Comparison of ENCODE assay signal across 29 cellular contexts in the genomic region with DNA sequence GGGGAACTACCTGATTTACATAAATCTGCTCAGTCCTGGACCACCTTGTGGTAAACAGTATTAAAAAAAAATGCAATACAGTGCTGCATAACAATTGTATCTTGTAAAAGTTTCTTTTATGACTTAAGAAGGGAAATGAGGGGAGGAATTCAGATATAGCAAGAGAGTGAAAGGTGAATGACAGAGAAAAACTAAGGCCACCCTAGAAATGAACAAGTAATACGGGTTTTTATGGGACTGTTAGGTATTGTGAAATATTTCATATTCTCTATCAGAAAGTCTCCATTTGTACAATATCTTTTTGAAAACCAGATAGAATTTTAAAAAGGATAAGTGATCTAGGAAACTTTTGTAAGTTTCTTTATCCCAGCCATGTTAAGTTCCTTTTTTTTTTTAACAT.
"Had no signal": no experiment of that assay in that cellular context is flagged by ENCODE, and none has a peak within 500 bp of the region (broad histone marks: within the 10 kb centered on the region; RNA-seq: fewer than 3 reads in every experiment).

No MANE protein-coding gene starts in this region.

- H3K4me2 ChIP-seq: neural progenitor cell had no signal

- H3K4me3 Mint-ChIP-seq: naive thymus-derived CD4-positive, alpha-beta T cell; natural killer cell; nephron; neural progenitor cell; stimulated activated effector memory CD8-positive, alpha-beta T cell treated with anti-CD3 and anti-CD28 coated beads, Interleukin-12 subunit alpha, Interleukin-12 subunit beta, amount 100 ng/mL, for 72 hours; stimulated activated naive CD8-positive, alpha-beta T cell treated with anti-CD3 and anti-CD28 coated beads, Interleukin-15, amount 100 ng/mL, for 72 hours had no signal

- H3K4me1 Mint-ChIP-seq: naive thymus-derived CD4-positive, alpha-beta T cell; nephron; neural progenitor cell; stimulated activated effector memory CD8-positive, alpha-beta T cell treated with anti-CD3 and anti-CD28 coated beads, Interleukin-12 subunit alpha, Interleukin-12 subunit beta, amount 100 ng/mL, for 72 hours; stimulated activated naive CD8-positive, alpha-beta T cell treated with anti-CD3 and anti-CD28 coated beads, Interleukin-15, amount 100 ng/mL, for 72 hours had no signal

- H3K27ac Mint-ChIP-seq: naive thymus-derived CD4-positive, alpha-beta T cell; natural killer cell; nephron; neural progenitor cell; progenitor cell of endocrine pancreas; stimulated activated effector memory CD8-positive, alpha-beta T cell treated with anti-CD3 and anti-CD28 coated beads, Interleukin-12 subunit alpha, Interleukin-12 subunit beta, amount 100 ng/mL, for 72 hours; stimulated activated naive CD8-positive, alpha-beta T cell treated with anti-CD3 and anti-CD28 coated beads, Interleukin-15, amount 100 ng/mL, for 72 hours had no signal

- H2AFZ ChIP-seq: neural progenitor cell, parathyroid adenoma had no signal

- H3K27me3 Mint-ChIP-seq: progenitor cell of endocrine pancreas; stimulated activated naive CD8-positive, alpha-beta T cell treated with anti-CD3 and anti-CD28 coated beads, Interleukin-15, amount 100 ng/mL, for 72 hours had no signal

- H3K9ac ChIP-seq: neural progenitor cell, parathyroid adenoma had no signal

- H3K4me3 ChIP-seq: neural progenitor cell, ovary, psoas muscle, right lobe of liver, sigmoid colon, suprapubic skin, testis, tibial artery, transverse colon, upper lobe of left lung, vagina had no signal

- H3K79me2 ChIP-seq: parathyroid adenoma had no signal

- FAIRE-seq: urothelium cell line had no signal

- H3K36me3 Mint-ChIP-seq: naive thymus-derived CD4-positive, alpha-beta T cell; natural killer cell; neural progenitor cell; stimulated activated effector memory CD8-positive, alpha-beta T cell treated with anti-CD3 and anti-CD28 coated beads, Interleukin-12 subunit alpha, Interleukin-12 subunit beta, amount 100 ng/mL, for 72 hours had no signal

- H3K4me1 ChIP-seq: neural progenitor cell, parathyroid adenoma, psoas muscle, right lobe of liver, sigmoid colon, testis, tibial artery, transverse colon, upper lobe of left lung, vagina had no signal

- ATAC-seq: naive thymus-derived CD4-positive, alpha-beta T cell; natural killer cell; psoas muscle; right cardiac atrium; stimulated activated effector memory CD8-positive, alpha-beta T cell treated with anti-CD3 and anti-CD28 coated beads, Interleukin-12 subunit alpha, Interleukin-12 subunit beta, amount 100 ng/mL, for 72 hours; stimulated activated naive CD8-positive, alpha-beta T cell treated with anti-CD3 and anti-CD28 coated beads, Interleukin-15, amount 100 ng/mL, for 72 hours; stimulated activated naive CD8-positive, alpha-beta T cell treated with anti-CD3 and anti-CD28 coated beads, Interleukin-15, Interleukin-2, amounts not matched to agents 100 U/mL and 50 U/mL, for 24 hours had no signal

- H3K36me3 ChIP-seq: neural progenitor cell, ovary, right lobe of liver, sigmoid colon, suprapubic skin, tibial artery, transverse colon, upper lobe of left lung, vagina had no signal

- H3K27me3 ChIP-seq: neural progenitor cell, ovary, right lobe of liver, sigmoid colon, suprapubic skin, testis, tibial artery, transverse colon, upper lobe of left lung, vagina had no signal

- H3K9me3 Mint-ChIP-seq: naive thymus-derived CD4-positive, alpha-beta T cell; natural killer cell; neural progenitor cell; stimulated activated effector memory CD8-positive, alpha-beta T cell treated with anti-CD3 and anti-CD28 coated beads, Interleukin-12 subunit alpha, Interleukin-12 subunit beta, amount 100 ng/mL, for 72 hours; stimulated activated naive CD8-positive, alpha-beta T cell treated with anti-CD3 and anti-CD28 coated beads, Interleukin-15, amount 100 ng/mL, for 72 hours had no signal

- H3K9me3 ChIP-seq: ovary, psoas muscle, right lobe of liver, sigmoid colon, suprapubic skin, testis, tibial artery, transverse colon, upper lobe of left lung, vagina had no signal

- H3K27ac ChIP-seq: neural progenitor cell, ovary, parathyroid adenoma, psoas muscle, right lobe of liver, sigmoid colon, suprapubic skin, testis, tibial artery, transverse colon, upper lobe of left lung, vagina had no signal

- DNase-seq: naive thymus-derived CD4-positive, alpha-beta T cell; natural killer cell; occipital lobe; ovary; posterior cingulate gyrus; psoas muscle; right cardiac atrium; right lobe of liver; sigmoid colon; stimulated activated CD4-positive, alpha-beta T cell treated with anti-CD3 and anti-CD28 coated beads, Interleukin-15, amount 100 ng/mL, for 24 hours; stimulated activated CD4-positive, alpha-beta T cell treated with anti-CD3 and anti-CD28 coated beads, Interleukin-2, amount 100 ng/mL, for 24 hours; stimulated activated CD4-positive, alpha-beta T cell treated with anti-CD3 and anti-CD28 coated beads, Interleukin-2, amount 100 ng/mL, for 48 hours; stimulated activated CD4-positive, alpha-beta T cell treated with anti-CD3 and anti-CD28 coated beads, Interleukin-4, amount 100 ng/mL, for 24 hours; stimulated activated naive CD4-positive, alpha-beta T cell; stimulated activated naive CD8-positive, alpha-beta T cell treated with anti-CD3 and anti-CD28 coated beads, Interleukin-15, amount 100 ng/mL, for 72 hours; stimulated activated naive CD8-positive, alpha-beta T cell treated with anti-CD3 and anti-CD28 coated beads, Interleukin-15, Interleukin-2, amounts not matched to agents 100 U/mL and 50 U/mL, for 24 hours; substantia nigra; testis; tibial artery; transverse colon; upper lobe of left lung had no signal
